23 cellular contexts compared by ENCODE assay signal in the genomic region with DNA sequence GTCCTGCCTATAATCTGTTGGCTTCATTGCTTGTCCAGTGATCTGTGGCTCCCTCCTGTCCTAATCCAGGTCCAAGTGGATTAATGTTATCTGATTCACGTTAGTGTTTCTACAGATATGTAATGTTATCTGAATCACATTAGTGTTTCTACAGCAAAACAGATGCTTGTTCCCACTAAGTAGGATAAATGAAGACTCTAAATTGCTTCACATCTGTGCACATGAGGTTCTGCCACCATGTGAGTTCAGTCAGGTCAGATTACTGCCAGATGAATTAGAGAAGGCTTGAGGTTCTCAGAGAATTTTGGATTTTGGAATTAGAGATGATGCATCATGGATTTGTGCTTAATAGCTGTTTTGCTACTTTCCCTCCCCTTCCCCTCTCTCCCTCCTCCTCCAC. TPM values are rescaled to one million over a fixed set of nuclear protein-coding genes. Genes with fewer than 3 reads are reported as not detected.
A peak's percentile ranks its signal among the peaks of the same experiment; 100 is the strongest.
DNase-seq lines count a peak whose midpoint lies in the region; ATAC-seq, FAIRE-seq and TF ChIP-seq lines count a peak whose summit lies in the region.
"Had no signal": no experiment of that assay in that cellular context is flagged by ENCODE, and none has a peak within 500 bp of the region (broad histone marks: within the 10 kb centered on the region; RNA-seq: fewer than 3 reads in every experiment).

No MANE protein-coding gene starts in this region.

- no peak for TF ChIP-seq CTCF in D721Med (IDR thresholded peaks at IDR 0.05; ENCODE audit: insufficient read depth, missing control alignments)
- no peak for TF ChIP-seq CTCF in WERI-Rb-1 (IDR thresholded peaks at IDR 0.05; ENCODE audit: low read depth, low read length)

- peaks cover 3% of the 10 kb centered on the region for H3K9me3 ChIP-seq in WERI-Rb-1 (ENCODE audit: severe bottlenecking)

- ATAC-seq in GM18502 (IDR thresholded peaks at IDR 0.05; ENCODE audit: poor library complexity, unreplicated experiment) (no peak), HG02571 (IDR thresholded peaks at IDR 0.05; ENCODE audit: unreplicated experiment) (no peak)
- ATAC-seq: PC-3 had no signal

- no peak overlapping the region for H3K4me3 ChIP-seq in WERI-Rb-1 (ENCODE audit: low read depth, low read length)
- H3K4me3 ChIP-seq: BLaER1 had no signal

- no peaks in the 10 kb centered on the region for H3K36me3 ChIP-seq in WERI-Rb-1

- DNase-seq in D721Med (ENCODE audit: insufficient read length, low spot score) (peak; percentile 66), NCI-H2171 treated with DMSO at 0.1 percent for 48 hours (lab: John Stamatoyannopoulos, UW) (peak; percentile 70), WERI-Rb-1 (peak; percentile 64), myocyte (ENCODE audit: low read depth) (peak; percentile 31), COLO829 (ENCODE audit: low spot score) (no peak)
- DNase-seq: CD4-positive, alpha-beta memory T cell; DND-41; H7; HFFc6; Kasumi-1; MM.1S; NCI-H1092; NCI-H1436 treated with DMSO at 0.1 percent for 48 hours; NCI-H2081; NCI-H510A; PC-3; RPMI8226; SHP77 treated with DMSO at 0.1 percent for 48 hours had no signal

- FAIRE-seq in D721Med (lab: Jason Lieb, UNC): peak; percentile 100
- FAIRE-seq: HTR-8/SVneo had no signal

- no peaks in the 10 kb centered on the region for H3K27me3 ChIP-seq in WERI-Rb-1 (ENCODE audit: insufficient read depth, low read depth, severe bottlenecking)
- H3K27me3 ChIP-seq: BLaER1 had no signal

- H3K27ac ChIP-seq in WERI-Rb-1: no peak overlapping the region
- H3K27ac ChIP-seq: BLaER1, HL-60 had no signal

RNA-seq across cellular contexts. Expression of gene DISC1, which starts 13.2 kb away (rescaled TPM):
- 3.6 and 5.2 TPM in 2 replicates for total RNA-seq in myocyte
- polyA plus RNA-seq in myocyte (2012): 3.2 TPM
